27 cellular contexts compared by ENCODE assay signal in the genomic region with DNA sequence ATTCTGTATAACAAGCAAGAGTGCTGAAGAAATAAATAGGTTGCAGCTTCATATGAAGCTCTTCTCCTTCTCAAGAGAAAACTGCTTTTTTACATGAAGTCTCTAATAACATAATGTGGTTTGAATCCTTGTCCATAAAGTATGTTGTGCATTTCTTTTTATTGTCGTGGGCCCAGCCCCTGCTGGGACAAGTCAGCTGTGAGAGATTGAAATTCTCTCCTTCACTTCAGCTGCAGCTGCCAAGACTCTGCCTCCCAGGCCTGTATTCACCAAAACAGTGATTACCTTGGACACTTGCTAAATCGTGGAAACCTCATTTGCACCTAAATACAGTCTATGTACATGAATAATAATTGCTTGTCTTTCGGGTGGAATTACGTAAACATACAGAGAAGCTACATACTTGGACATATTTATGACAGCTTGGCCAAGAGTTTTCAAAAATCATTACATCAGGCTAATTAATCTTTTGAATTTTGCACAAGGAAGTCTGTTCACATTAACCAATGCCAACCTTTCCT.
A peak's percentile ranks its signal among the peaks of the same experiment; 100 is the strongest.
DNase-seq lines count a peak whose midpoint lies in the region; TF ChIP-seq lines count a peak whose summit lies in the region.
"Had no signal": no experiment of that assay in that cellular context is flagged by ENCODE, and none has a peak within 500 bp of the region (broad histone marks: within the 10 kb centered on the region; RNA-seq: fewer than 3 reads in every experiment).

No MANE protein-coding gene starts in this region.

- no peaks in the 10 kb centered on the region for H3K36me3 Mint-ChIP-seq in neural progenitor cell
- H3K36me3 Mint-ChIP-seq in activated CD4-positive, alpha-beta memory T cell treated with anti-CD3 and anti-CD28 coated beads, Interleukin-2, amount 10 ng/mL, durations not matched to agents 7 days and 5 days (ENCODE audit: low read depth): no peaks in the 10 kb centered on the region
- H3K36me3 Mint-ChIP-seq: activated CD8-positive, alpha-beta memory T cell treated with anti-CD3 and anti-CD28 coated beads, Interleukin-2, amount 10 ng/mL, durations not matched to agents 7 days and 5 days; mesothelial cell of epicardium; naive thymus-derived CD4-positive, alpha-beta T cell had no signal

- H3K4me1 Mint-ChIP-seq in neural progenitor cell: peaks cover 30% of the 10 kb centered on the region
- no peaks in the 10 kb centered on the region for H3K4me1 Mint-ChIP-seq in activated CD4-positive, alpha-beta memory T cell treated with anti-CD3 and anti-CD28 coated beads, Interleukin-2, amount 10 ng/mL, durations not matched to agents 7 days and 5 days
- H3K4me1 Mint-ChIP-seq: activated CD4-positive, alpha-beta T cell treated with anti-CD3 and anti-CD28 coated beads, Interleukin-2, amount 10 ng/mL, durations not matched to agents 7 days and 5 days; activated CD8-positive, alpha-beta memory T cell treated with anti-CD3 and anti-CD28 coated beads, Interleukin-2, amount 10 ng/mL, durations not matched to agents 7 days and 5 days; naive thymus-derived CD4-positive, alpha-beta T cell had no signal

- no peaks in the 10 kb centered on the region for H3K36me3 ChIP-seq in neural progenitor cell
- H3K36me3 ChIP-seq: brain microvascular endothelial cell, SJCRH30, transverse colon, WERI-Rb-1 had no signal

- DNase-seq in DMS79 (lab: John Stamatoyannopoulos, UW) (peak; percentile 5), neural progenitor cell (ENCODE audit: low spot score) (peak; percentile 65), kidney tubule cell (ENCODE audit: low spot score) (no peak), NOMO-1 treated with DMSO at 0.1 percent for 48 hours (lab: John Stamatoyannopoulos, UW; ENCODE audit: unreplicated experiment) (no peak), SIG-M5 (lab: John Stamatoyannopoulos, UW) (no peak)
- no peak for DNase-seq in activated CD4-positive, alpha-beta memory T cell treated with anti-CD3 and anti-CD28 coated beads, Interleukin-2, amount 10 ng/mL, durations not matched to agents 7 days and 5 days
- DNase-seq: activated CD4-positive, alpha-beta T cell treated with anti-CD3 and anti-CD28 coated beads, Interleukin-2, amount 10 ng/mL, durations not matched to agents 7 days and 5 days; activated CD8-positive, alpha-beta memory T cell treated with anti-CD3 and anti-CD28 coated beads, Interleukin-2, amount 10 ng/mL, durations not matched to agents 7 days and 5 days; activated naive CD4-positive, alpha-beta T cell; activated T-cell treated with anti-CD3 and anti-CD28 coated beads, Interleukin-2, amount 50 U/mL, for 48 hours; brain microvascular endothelial cell; GOT3; left ventricle myocardium superior; naive thymus-derived CD4-positive, alpha-beta T cell; NCI-H1105 treated with DMSO at 0.1 percent for 48 hours; NCI-H2107; NCI-H526; stimulated activated CD4-positive, alpha-beta T cell treated with anti-CD3 and anti-CD28 coated beads, Interleukin-2, amount 100 ng/mL, for 24 hours; T1000; transverse colon; WERI-Rb-1 had no signal

- H3K9me3 Mint-ChIP-seq in neural progenitor cell: no peaks in the 10 kb centered on the region
- no peaks in the 10 kb centered on the region for H3K9me3 Mint-ChIP-seq in activated CD4-positive, alpha-beta memory T cell treated with anti-CD3 and anti-CD28 coated beads, Interleukin-2, amount 10 ng/mL, durations not matched to agents 7 days and 5 days
- H3K9me3 Mint-ChIP-seq: activated CD4-positive, alpha-beta T cell treated with anti-CD3 and anti-CD28 coated beads, Interleukin-2, amount 10 ng/mL, durations not matched to agents 7 days and 5 days had no signal

- no peaks in the 10 kb centered on the region for H3K27me3 ChIP-seq in neural progenitor cell
- H3K27me3 ChIP-seq: brain microvascular endothelial cell, SJCRH30, transverse colon had no signal

- H3K79me2 ChIP-seq in neural progenitor cell (ENCODE audit: low read depth): no peaks in the 10 kb centered on the region

- H3F3A ChIP-seq in neural progenitor cell (ENCODE audit: low read depth): no peaks in the 10 kb centered on the region

- no peak for TF ChIP-seq CTCF in WI38 (IDR thresholded peaks at IDR 0.05; ENCODE audit: low read depth, low read length)
- no peak for TF ChIP-seq CTCF in neural progenitor cell (IDR thresholded peaks at IDR 0.05)

- CTCF ChIA-PET in activated CD4-positive, alpha-beta memory T cell treated with anti-CD3 and anti-CD28 coated beads, Interleukin-2, amount 10 ng/mL, durations not matched to agents 7 days and 5 days (lab: Charles Lee): no interaction called here

- peak overlapping the region; percentile 31 for H3K4me3 ChIP-seq in WI38 (ENCODE audit: low read depth, low read length)
- no peak overlapping the region for H3K4me3 ChIP-seq in neural progenitor cell
- H3K4me3 ChIP-seq: GM12878, SJCRH30, smooth muscle cell, transverse colon had no signal

- H3K9me3 ChIP-seq in neural progenitor cell (ENCODE audit: low read depth): no peaks in the 10 kb centered on the region
- H3K9me3 ChIP-seq: SJCRH30, transverse colon had no signal

- H3K4me3 Mint-ChIP-seq in neural progenitor cell: peak overlapping the region; percentile 71
- H3K4me3 Mint-ChIP-seq in activated CD4-positive, alpha-beta memory T cell treated with anti-CD3 and anti-CD28 coated beads, Interleukin-2, amount 10 ng/mL, durations not matched to agents 7 days and 5 days: no peak overlapping the region
- H3K4me3 Mint-ChIP-seq: activated CD4-positive, alpha-beta T cell treated with anti-CD3 and anti-CD28 coated beads, Interleukin-2, amount 10 ng/mL, durations not matched to agents 7 days and 5 days; activated CD8-positive, alpha-beta memory T cell treated with anti-CD3 and anti-CD28 coated beads, Interleukin-2, amount 10 ng/mL, durations not matched to agents 7 days and 5 days; mesothelial cell of epicardium; naive thymus-derived CD4-positive, alpha-beta T cell had no signal

- POLR2A ChIA-PET in activated CD4-positive, alpha-beta memory T cell treated with anti-CD3 and anti-CD28 coated beads, Interleukin-2, amount 10 ng/mL, durations not matched to agents 7 days and 5 days (lab: Charles Lee): no interaction called here

- no peak overlapping the region for H3K9ac ChIP-seq in neural progenitor cell

- peak overlapping the region; percentile 98 for H3K27ac Mint-ChIP-seq in neural progenitor cell
- no peak overlapping the region for H3K27ac Mint-ChIP-seq in activated CD4-positive, alpha-beta memory T cell treated with anti-CD3 and anti-CD28 coated beads, Interleukin-2, amount 10 ng/mL, durations not matched to agents 7 days and 5 days
- H3K27ac Mint-ChIP-seq: activated CD4-positive, alpha-beta T cell treated with anti-CD3 and anti-CD28 coated beads, Interleukin-2, amount 10 ng/mL, durations not matched to agents 7 days and 5 days; activated CD8-positive, alpha-beta memory T cell treated with anti-CD3 and anti-CD28 coated beads, Interleukin-2, amount 10 ng/mL, durations not matched to agents 7 days and 5 days; mesothelial cell of epicardium; naive thymus-derived CD4-positive, alpha-beta T cell had no signal

- no peak overlapping the region for H2AFZ ChIP-seq in neural progenitor cell (replicated peaks)

- H3K27me3 Mint-ChIP-seq in neural progenitor cell (ENCODE audit: insufficient read depth, low read depth): no peaks in the 10 kb centered on the region
- H3K27me3 Mint-ChIP-seq in activated CD4-positive, alpha-beta memory T cell treated with anti-CD3 and anti-CD28 coated beads, Interleukin-2, amount 10 ng/mL, durations not matched to agents 7 days and 5 days: no peaks in the 10 kb centered on the region
- H3K27me3 Mint-ChIP-seq: activated CD4-positive, alpha-beta T cell treated with anti-CD3 and anti-CD28 coated beads, Interleukin-2, amount 10 ng/mL, durations not matched to agents 7 days and 5 days; activated CD8-positive, alpha-beta memory T cell treated with anti-CD3 and anti-CD28 coated beads, Interleukin-2, amount 10 ng/mL, durations not matched to agents 7 days and 5 days; naive thymus-derived CD4-positive, alpha-beta T cell had no signal

- peak overlapping the region; percentile 39 for H3K4me2 ChIP-seq in neural progenitor cell
- H3K4me2 ChIP-seq: smooth muscle cell had no signal

- peak; percentile 60; the same call in 1 of the 2 replicates for TF ChIP-seq EP300 in Ishikawa (IDR thresholded peaks at IDR 0.05; ENCODE audit: borderline replicate concordance)

- no peak for TF ChIP-seq RAD21 in Ishikawa (IDR thresholded peaks at IDR 0.05; ENCODE audit: low read depth)

- peaks cover 12% of the 10 kb centered on the region for H3K4me1 ChIP-seq in neural progenitor cell
- H3K4me1 ChIP-seq: SJCRH30, transverse colon had no signal

- peak overlapping the region; percentile 6 for H3K27ac ChIP-seq in neural progenitor cell
- H3K27ac ChIP-seq: brain microvascular endothelial cell, SJCRH30, transverse colon, WERI-Rb-1 had no signal

- H4K20me1 ChIP-seq in neural progenitor cell (ENCODE audit: low read depth): no peaks in the 10 kb centered on the region

TF ChIP-seq in Ishikawa, 13 proteins besides CTCF, POLR2A, EP300 and RAD21 (continues in another document):
- TF ChIP-seq, protein P1, sequence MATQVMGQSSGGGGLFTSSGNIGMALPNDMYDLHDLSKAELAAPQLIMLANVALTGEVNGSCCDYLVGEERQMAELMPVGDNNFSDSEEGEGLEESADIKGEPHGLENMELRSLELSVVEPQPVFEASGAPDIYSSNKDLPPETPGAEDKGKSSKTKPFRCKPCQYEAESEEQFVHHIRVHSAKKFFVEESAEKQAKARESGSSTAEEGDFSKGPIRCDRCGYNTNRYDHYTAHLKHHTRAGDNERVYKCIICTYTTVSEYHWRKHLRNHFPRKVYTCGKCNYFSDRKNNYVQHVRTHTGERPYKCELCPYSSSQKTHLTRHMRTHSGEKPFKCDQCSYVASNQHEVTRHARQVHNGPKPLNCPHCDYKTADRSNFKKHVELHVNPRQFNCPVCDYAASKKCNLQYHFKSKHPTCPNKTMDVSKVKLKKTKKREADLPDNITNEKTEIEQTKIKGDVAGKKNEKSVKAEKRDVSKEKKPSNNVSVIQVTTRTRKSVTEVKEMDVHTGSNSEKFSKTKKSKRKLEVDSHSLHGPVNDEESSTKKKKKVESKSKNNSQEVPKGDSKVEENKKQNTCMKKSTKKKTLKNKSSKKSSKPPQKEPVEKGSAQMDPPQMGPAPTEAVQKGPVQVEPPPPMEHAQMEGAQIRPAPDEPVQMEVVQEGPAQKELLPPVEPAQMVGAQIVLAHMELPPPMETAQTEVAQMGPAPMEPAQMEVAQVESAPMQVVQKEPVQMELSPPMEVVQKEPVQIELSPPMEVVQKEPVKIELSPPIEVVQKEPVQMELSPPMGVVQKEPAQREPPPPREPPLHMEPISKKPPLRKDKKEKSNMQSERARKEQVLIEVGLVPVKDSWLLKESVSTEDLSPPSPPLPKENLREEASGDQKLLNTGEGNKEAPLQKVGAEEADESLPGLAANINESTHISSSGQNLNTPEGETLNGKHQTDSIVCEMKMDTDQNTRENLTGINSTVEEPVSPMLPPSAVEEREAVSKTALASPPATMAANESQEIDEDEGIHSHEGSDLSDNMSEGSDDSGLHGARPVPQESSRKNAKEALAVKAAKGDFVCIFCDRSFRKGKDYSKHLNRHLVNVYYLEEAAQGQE (IDR thresholded peaks at IDR 0.05; ENCODE audit: low read depth): no peak
- TF ChIP-seq TEAD4 (IDR thresholded peaks at IDR 0.05) (peak; percentile 75), TCF12 (IDR thresholded peaks at IDR 0.05; ENCODE audit: low read depth) (peak; percentile 77; the same call in 1 of the 2 replicates), ZBTB7A (IDR thresholded peaks at IDR 0.05; ENCODE audit: low read depth) (no peak), EGR1 (IDR thresholded peaks at IDR 0.05) (no peak), TAF1 (IDR thresholded peaks at IDR 0.05; ENCODE audit: low read depth) (no peak)

Comparison
In these comparisons a context has a peak if more than half of its experiments do, and no peak if none do; other contexts are left out.
1. DNase-seq: peak in DMS79 (single experiment) and neural progenitor cell (single experiment); none in activated CD4-positive, alpha-beta memory T cell treated with anti-CD3 and anti-CD28 coated beads, Interleukin-2, amount 10 ng/mL, durations not matched to agents 7 days and 5 days (single experiment), kidney tubule cell (single experiment), NOMO-1 treated with DMSO at 0.1 percent for 48 hours (single experiment) and SIG-M5 (single experiment).